ENCODE assay signal across 28 cellular contexts in the genomic region with DNA sequence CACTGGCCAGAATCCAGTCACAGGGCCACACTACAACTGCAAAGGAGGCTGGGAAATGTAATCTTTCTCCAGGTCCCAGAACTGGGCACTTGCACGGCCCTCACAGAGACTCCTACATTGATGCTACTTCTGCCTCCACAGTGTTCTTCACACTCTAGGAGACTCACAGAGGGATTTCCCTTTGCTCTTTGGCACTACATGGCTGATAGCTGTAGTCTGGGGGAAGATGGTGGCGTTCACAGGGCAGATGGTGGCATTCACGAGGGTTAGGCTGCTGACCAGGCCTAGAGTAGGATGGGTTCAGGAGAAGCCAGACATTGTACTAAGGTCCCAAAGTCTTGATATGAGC.
"Had no signal": no experiment of that assay in that cellular context is flagged by ENCODE, and none has a peak within 500 bp of the region (broad histone marks: within the 10 kb centered on the region; RNA-seq: fewer than 3 reads in every experiment).

No MANE protein-coding gene starts in this region.

- DNase-seq: activated CD4-positive, alpha-beta T cell treated with anti-CD3 and anti-CD28 coated beads for 48 hours; activated CD4-positive, alpha-beta T cell treated with anti-CD3 and anti-CD28 coated beads, Interleukin-2, amount 50 U/mL, for 48 hours; activated CD8-positive, alpha-beta memory T cell treated with anti-CD3 and anti-CD28 coated beads for 24 hours; activated effector memory CD4-positive, alpha-beta T cell treated with Interleukin-2 at 50 U/mL for 16 hours; activated naive CD4-positive, alpha-beta T cell treated with Interleukin-2 at 50 U/mL for 16 hours; activated naive CD8-positive, alpha-beta T cell treated with anti-CD3 and anti-CD28 coated beads, Interleukin-2, amount 10 ng/mL, durations not matched to agents 7 days and 5 days; central memory CD4-positive, alpha-beta T cell; heart left ventricle; hypothalamus; immature natural killer cell; lower lobe of right lung; ovary; right lobe of liver; small intestine; stimulated activated CD4-positive, alpha-beta T cell treated with anti-CD3 and anti-CD28 coated beads, Interleukin-2, amount 100 ng/mL, for 24 hours; stimulated activated naive CD4-positive, alpha-beta T cell; T-helper 1 cell; transverse colon; uterus had no signal

- H3K4me3 Mint-ChIP-seq: activated naive CD8-positive, alpha-beta T cell treated with anti-CD3 and anti-CD28 coated beads, Interleukin-2, amount 10 ng/mL, durations not matched to agents 7 days and 5 days; immature natural killer cell; natural killer cell treated with Interleukin-12 subunit alpha and Interleukin-12 subunit beta and Interleukin-15 and Interleukin-18, amount 100 ng/mL, for 72 hours; T-helper 2 cell treated with Interferon-gamma antibody and Interleukin-4, amounts not matched to agents 5 μg/mL and 100 μg/mL, for 36 hours had no signal

- H3K4me1 ChIP-seq: ascending aorta, lower lobe of right lung, right lobe of liver, transverse colon, uterus had no signal

- H3K27me3 ChIP-seq: ascending aorta, heart left ventricle, ovary, right lobe of liver, testis, transverse colon, uterus had no signal

- ATAC-seq: activated CD4-positive, CD25-positive, alpha-beta regulatory T cell treated with anti-CD3 and anti-CD28 coated beads, Interleukin-2, amount 50 U/mL, for 24 hours; esophagus mucosa; heart left ventricle; lower lobe of right lung; right lobe of liver had no signal

- H3K4me1 Mint-ChIP-seq: activated naive CD8-positive, alpha-beta T cell treated with anti-CD3 and anti-CD28 coated beads, Interleukin-2, amount 10 ng/mL, durations not matched to agents 7 days and 5 days; immature natural killer cell had no signal

- H3K27ac ChIP-seq: ascending aorta, heart left ventricle, lower lobe of right lung, ovary, right lobe of liver, testis, transverse colon, uterus, VCaP had no signal

- H3K36me3 ChIP-seq: ascending aorta, heart left ventricle, lower lobe of right lung, ovary, right lobe of liver, transverse colon, uterus had no signal

- H3K4me3 ChIP-seq: ascending aorta, heart left ventricle, lower lobe of right lung, ovary, right lobe of liver, testis, transverse colon, uterus had no signal

- H3K9me3 Mint-ChIP-seq: activated naive CD8-positive, alpha-beta T cell treated with anti-CD3 and anti-CD28 coated beads, Interleukin-2, amount 10 ng/mL, durations not matched to agents 7 days and 5 days; immature natural killer cell; natural killer cell treated with Interleukin-12 subunit alpha and Interleukin-12 subunit beta and Interleukin-15 and Interleukin-18, amount 100 ng/mL, for 72 hours; T-helper 2 cell treated with Interferon-gamma antibody and Interleukin-4, amounts not matched to agents 5 μg/mL and 100 μg/mL, for 36 hours had no signal

- H3K9me3 ChIP-seq: ascending aorta, heart left ventricle, lower lobe of right lung, ovary, right lobe of liver, testis, transverse colon, uterus had no signal

- H3K36me3 Mint-ChIP-seq: activated naive CD8-positive, alpha-beta T cell treated with anti-CD3 and anti-CD28 coated beads, Interleukin-2, amount 10 ng/mL, durations not matched to agents 7 days and 5 days; immature natural killer cell; natural killer cell treated with Interleukin-12 subunit alpha and Interleukin-12 subunit beta and Interleukin-15 and Interleukin-18, amount 100 ng/mL, for 72 hours had no signal

- H3K27ac Mint-ChIP-seq: activated naive CD8-positive, alpha-beta T cell treated with anti-CD3 and anti-CD28 coated beads, Interleukin-2, amount 10 ng/mL, durations not matched to agents 7 days and 5 days; immature natural killer cell; natural killer cell treated with Interleukin-12 subunit alpha and Interleukin-12 subunit beta and Interleukin-15 and Interleukin-18, amount 100 ng/mL, for 72 hours; progenitor cell of endocrine pancreas; T-helper 2 cell treated with Interferon-gamma antibody and Interleukin-4, amounts not matched to agents 5 μg/mL and 100 μg/mL, for 36 hours had no signal

- FAIRE-seq: endothelial cell of umbilical vein, small intestine had no signal
